Comparison of ENCODE assay signal across 34 cellular contexts in genomic region chr15:76099388-76099787, GRCh38. TPM values are rescaled to one million over a fixed set of nuclear protein-coding genes. Genes with fewer than 3 reads are reported as not detected.
"Had no signal": no experiment of that assay in that cellular context is flagged by ENCODE, and none has a peak within 500 bp of the region (broad histone marks: within the 10 kb centered on the region; RNA-seq: fewer than 3 reads in every experiment).

No MANE protein-coding gene starts in this region.

- H3K4me1 ChIP-seq: ascending aorta had no signal

- H3K27me3 ChIP-seq: adrenal gland, ascending aorta, cardiac muscle cell had no signal

- H3K27ac ChIP-seq: adrenal gland, ascending aorta, cardiac muscle cell, WERI-Rb-1 had no signal

- DNase-seq: activated CD4-positive, alpha-beta memory T cell treated with anti-CD3 and anti-CD28 coated beads, Interleukin-2, amount 10 ng/mL, durations not matched to agents 7 days and 5 days; activated CD4-positive, alpha-beta T cell treated with anti-CD3 and anti-CD28 coated beads for 1 hour; activated CD4-positive, alpha-beta T cell treated with anti-CD3 and anti-CD28 coated beads for 36 hours; activated CD4-positive, alpha-beta T cell treated with anti-CD3 and anti-CD28 coated beads for 48 hours; activated CD4-positive, alpha-beta T cell treated with anti-CD3 and anti-CD28 coated beads, Interleukin-2, amount 10 ng/mL, durations not matched to agents 7 days and 5 days; activated CD4-positive, alpha-beta T cell treated with anti-CD3 and anti-CD28 coated beads, Interleukin-2, amount 50 U/mL, for 48 hours; activated CD4-positive, CD25-positive, alpha-beta regulatory T cell; activated CD8-positive, alpha-beta memory T cell treated with anti-CD3 and anti-CD28 coated beads for 24 hours; activated CD8-positive, alpha-beta memory T cell treated with anti-CD3 and anti-CD28 coated beads, Interleukin-2, amount 10 ng/mL, durations not matched to agents 7 days and 5 days; activated CD8-positive, alpha-beta memory T cell treated with anti-CD3 and anti-CD28 coated beads, Interleukin-2, amount 50 U/mL, for 48 hours; activated CD8-positive, alpha-beta T cell treated with anti-CD3 and anti-CD28 coated beads, Interleukin-2, amount 10 ng/mL, durations not matched to agents 7 days and 5 days; activated effector memory CD4-positive, alpha-beta T cell treated with anti-CD3 and anti-CD28 coated beads, Interleukin-2, amount 50 U/mL, for 16 hours; activated gamma-delta T cell treated with Interleukin-2 at 50 U/mL for 16 hours; activated naive CD4-positive, alpha-beta T cell; activated naive CD4-positive, alpha-beta T cell treated with anti-CD3 and anti-CD28 coated beads for 36 hours; activated naive CD4-positive, alpha-beta T cell treated with anti-CD3 and anti-CD28 coated beads, Interleukin-2, amount 50 U/mL, for 16 hours; activated naive CD8-positive, alpha-beta T cell treated with anti-CD3 and anti-CD28 coated beads for 36 hours; activated T-cell treated with anti-CD3 and anti-CD28 coated beads, Interleukin-2, amount 50 U/mL, for 24 hours; activated T-cell treated with anti-CD3 and anti-CD28 coated beads, Interleukin-2, amount 50 U/mL, for 48 hours; adrenal gland; amniotic stem cell; anterior cingulate cortex; caudate nucleus; SW 1271; T-helper 1 cell; T-helper 2 cell; T-helper 9 cell; WERI-Rb-1 had no signal

- H3K36me3 ChIP-seq: adrenal gland, ascending aorta, cardiac muscle cell, WERI-Rb-1 had no signal

- H3K9me3 ChIP-seq: adrenal gland, ascending aorta had no signal

- H3K4me3 ChIP-seq: adrenal gland, ascending aorta, cardiac muscle cell had no signal

- ATAC-seq: activated CD4-positive, alpha-beta T cell treated with anti-CD3 and anti-CD28 coated beads for 36 hours; activated CD4-positive, CD25-positive, alpha-beta regulatory T cell treated with anti-CD3 and anti-CD28 coated beads, Interleukin-2, amount 50 U/mL, for 24 hours; activated CD8-positive, alpha-beta memory T cell treated with anti-CD3 and anti-CD28 coated beads, Interleukin-2, amount 10 ng/mL, durations not matched to agents 7 days and 5 days; activated CD8-positive, alpha-beta T cell treated with anti-CD3 and anti-CD28 coated beads, Interleukin-2, amount 10 ng/mL, durations not matched to agents 7 days and 5 days; activated naive CD4-positive, alpha-beta T cell treated with anti-CD3 and anti-CD28 coated beads, Interleukin-2, amount 50 U/mL, for 72 hours; activated T-helper 17 cell treated with anti-CD3 and anti-CD28 coated beads, Interleukin-2, amount 50 U/mL, for 72 hours; WTC11 had no signal

RNA-seq across cellular contexts. Expression of gene TMEM266, which starts 39.6 kb away (rescaled TPM):
- total RNA-seq: activated CD4-positive, alpha-beta memory T cell treated with anti-CD3 and anti-CD28 coated beads, Interleukin-2, amount 10 ng/mL, durations not matched to agents 7 days and 5 days; activated CD4-positive, alpha-beta T cell treated with anti-CD3 and anti-CD28 coated beads for 36 hours; activated CD4-positive, alpha-beta T cell treated with anti-CD3 and anti-CD28 coated beads, Interleukin-2, amount 10 ng/mL, durations not matched to agents 7 days and 5 days; activated CD8-positive, alpha-beta memory T cell treated with anti-CD3 and anti-CD28 coated beads, Interleukin-2, amount 10 ng/mL, durations not matched to agents 7 days and 5 days; activated CD8-positive, alpha-beta T cell treated with anti-CD3 and anti-CD28 coated beads, Interleukin-2, amount 10 ng/mL, durations not matched to agents 7 days and 5 days; activated naive CD4-positive, alpha-beta T cell treated with anti-CD3 and anti-CD28 coated beads for 36 hours; activated naive CD4-positive, alpha-beta T cell treated with anti-CD3 and anti-CD28 coated beads, Interleukin-2, amount 50 U/mL, for 72 hours; ascending aorta had no signal
